ENCODE assay signal across 11 cellular contexts in the genomic region with DNA sequence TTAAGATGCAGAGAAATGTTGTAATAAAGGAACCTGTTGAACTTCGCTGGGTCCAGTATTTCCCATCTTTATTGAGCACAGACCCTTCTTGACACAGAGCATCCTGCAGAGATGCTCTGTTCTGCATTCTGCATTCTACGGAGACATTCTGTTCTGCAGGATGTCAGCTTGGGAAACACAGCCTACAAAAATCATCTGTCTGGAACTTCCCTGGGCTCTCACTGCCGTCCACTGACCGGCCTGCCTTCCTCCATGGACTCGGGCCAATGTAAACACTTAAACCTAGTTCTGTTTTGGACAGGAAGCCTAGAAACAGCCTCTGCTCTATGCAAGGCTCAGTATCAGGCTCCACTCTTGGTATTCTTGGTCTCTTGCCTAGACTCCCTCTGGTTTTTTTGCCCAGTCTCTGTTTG.
DNase-seq lines count a peak whose midpoint lies in the region; ATAC-seq and TF ChIP-seq lines count a peak whose summit lies in the region.
"Had no signal": no experiment of that assay in that cellular context is flagged by ENCODE, and none has a peak within 500 bp of the region (broad histone marks: within the 10 kb centered on the region; RNA-seq: fewer than 3 reads in every experiment).

No MANE protein-coding gene starts in this region.

- H3K4me3 Mint-ChIP-seq in immature natural killer cell, result no peak overlapping the region

- DNase-seq in body of pancreas (peak; percentile 64 to 84 (median 78)), kidney epithelial cell (ENCODE audit: low read depth) (peak; percentile 81), HuH-7 (ENCODE audit: low spot score) (no peak), immature natural killer cell (no peak)
- DNase-seq in effector memory CD4-positive, alpha-beta T cell, result no peak
- no peak for DNase-seq in activated CD4-positive, CD25-positive, alpha-beta regulatory T cell treated with anti-CD3 and anti-CD28 coated beads, Interleukin-2, amount 50 U/mL, for 72 hours

- no peaks in the 10 kb centered on the region for H3K36me3 Mint-ChIP-seq in immature natural killer cell

- POLR2A ChIA-PET in HEK293 (lab: Yijun Ruan, JAX), result no interaction called here

- H3K4me1 Mint-ChIP-seq in immature natural killer cell, result peaks cover 0 to 6% of the 10 kb centered on the region in 2 donors

- H3K27ac ChIP-seq in HEK293 (ENCODE audit: extremely low read depth, low read depth, low read length), result no peak overlapping the region
- peak overlapping the region; percentile 50 to 70 (median 66) for H3K27ac ChIP-seq in body of pancreas
- peak overlapping the region; percentile 95 for H3K27ac ChIP-seq in stomach smooth muscle (ENCODE audit: low read length)
- no peak overlapping the region for H3K27ac ChIP-seq in effector memory CD4-positive, alpha-beta T cell (ENCODE audit: insufficient read depth, low read length, poor library complexity, severe bottlenecking)
- H3K27ac ChIP-seq: cardiac muscle cell, SK-N-MC had no signal

- peaks cover 0 to 2% (median 0%) of the 10 kb centered on the region in 6 donors for H3K9me3 Mint-ChIP-seq in immature natural killer cell

- TF ChIP-seq CTCF in HEK293 (tag by site-specific recombination; IDR thresholded peaks at IDR 0.05) (no peak), body of pancreas (IDR thresholded peaks at IDR 0.05) (no peak), kidney epithelial cell (IDR thresholded peaks at IDR 0.05; ENCODE audit: insufficient read depth, low read length, poor library complexity, severe bottlenecking) (no peak)

- H3K27me3 ChIP-seq in body of pancreas (no peaks in the 10 kb centered on the region), kidney epithelial cell (ENCODE audit: control insufficient read depth, insufficient read depth, low read length) (no peaks in the 10 kb centered on the region), stomach smooth muscle (ENCODE audit: control insufficient read depth in 1 of 2, insufficient read depth in 2 of 2, low read length in 2 of 2) (no peaks in the 10 kb centered on the region)
- no peaks in the 10 kb centered on the region for H3K27me3 ChIP-seq in effector memory CD4-positive, alpha-beta T cell (replicated peaks; ENCODE audit: control insufficient read depth, insufficient read depth, low read length, poor library complexity, severe bottlenecking)
- H3K27me3 ChIP-seq: cardiac muscle cell had no signal

- H3K27me3 Mint-ChIP-seq in immature natural killer cell (ENCODE audit: low read depth in 3 of 3), result peaks cover 2 to 6% (median 5%) of the 10 kb centered on the region in 3 donors

- CTCF ChIA-PET in HEK293 (lab: Yijun Ruan, JAX), result interaction anchor here (0.6 to 1.2 kb wide), 2 partner anchors 67 to 147 kb away, joined by 3 to 4 read pairs; no protein-coding TSS in a partner anchor

- H3K9ac ChIP-seq in stomach smooth muscle (ENCODE audit: low read length in 2 of 2), result no peak overlapping the region

- H3K4me1 ChIP-seq in HEK293 (ENCODE audit: control insufficient read depth, insufficient read depth, low read length) (0 out of 2 replicates have a peak, but pooled peaks cover 6% of the 10 kb centered on the region), body of pancreas (peaks cover 49% of the 10 kb centered on the region), stomach smooth muscle (ENCODE audit: control insufficient read depth, insufficient read depth, low read length) (peaks cover 55% of the 10 kb centered on the region)
- H3K4me1 ChIP-seq in effector memory CD4-positive, alpha-beta T cell (ENCODE audit: control insufficient read depth, insufficient read depth, low read length, poor library complexity, severe bottlenecking), result no peaks in the 10 kb centered on the region

- no peak overlapping the region for H3K27ac Mint-ChIP-seq in immature natural killer cell

- no peak for TF ChIP-seq POLR2A in body of pancreas (IDR thresholded peaks at IDR 0.05)

- H3K36me3 ChIP-seq in HEK293 (ENCODE audit: control insufficient read depth in 2 of 2, insufficient read depth in 1 of 2, low read length in 2 of 2) (no peaks in the 10 kb centered on the region), body of pancreas (replicated peaks in 1 of 2; ENCODE audit: insufficient read depth in 1 of 2, low read depth in 2 of 2) (no peaks in the 10 kb centered on the region), kidney epithelial cell (ENCODE audit: control insufficient read depth, insufficient read depth, low read length) (no peaks in the 10 kb centered on the region), stomach smooth muscle (ENCODE audit: control insufficient read depth in 2 of 2, insufficient read depth in 2 of 2, low read length in 2 of 2) (no peaks in the 10 kb centered on the region)
- no peaks in the 10 kb centered on the region for H3K36me3 ChIP-seq in effector memory CD4-positive, alpha-beta T cell (ENCODE audit: control insufficient read depth, insufficient read depth, low read length)
- H3K36me3 ChIP-seq: cardiac muscle cell had no signal

- H3K4me3 ChIP-seq in HEK293 (ENCODE audit: low read depth, low read length), result no peak overlapping the region
- H3K4me3 ChIP-seq in body of pancreas, result no peak overlapping the region
- no peak overlapping the region for H3K4me3 ChIP-seq in kidney epithelial cell (ENCODE audit: low read depth, low read length)
- no peak overlapping the region for H3K4me3 ChIP-seq in stomach smooth muscle (ENCODE audit: low read length in 2 of 2)
- H3K4me3 ChIP-seq in effector memory CD4-positive, alpha-beta T cell (ENCODE audit: insufficient read depth, low read depth, low read length, poor library complexity, severe bottlenecking), result no peak overlapping the region
- H3K4me3 ChIP-seq: cardiac muscle cell, GM12878, SK-N-MC had no signal

- intact Hi-C loops in body of pancreas (cut with DNase I), result no loop called here

- peak; percentile 78 for ATAC-seq in body of pancreas
- ATAC-seq: GM12878 had no signal

- H3K9me3 ChIP-seq in HEK293 (ENCODE audit: control insufficient read depth, insufficient read depth, low read depth, low read length) (no peaks in the 10 kb centered on the region), body of pancreas (no peaks in the 10 kb centered on the region), stomach smooth muscle (ENCODE audit: control insufficient read depth in 2 of 2, low read length in 2 of 2) (no peaks in the 10 kb centered on the region)
- no peaks in the 10 kb centered on the region for H3K9me3 ChIP-seq in effector memory CD4-positive, alpha-beta T cell (ENCODE audit: control insufficient read depth, low read length)

- WGBS in body of pancreas, 2 donors, result 15 to 26% methylated on average over 5 of the region's 5 CpGs

TF ChIP-seq in HEK293, 187 proteins besides CTCF, POLR2A, EP300 and RAD21 (continues in another document):
- TF ChIP-seq, protein P1, sequence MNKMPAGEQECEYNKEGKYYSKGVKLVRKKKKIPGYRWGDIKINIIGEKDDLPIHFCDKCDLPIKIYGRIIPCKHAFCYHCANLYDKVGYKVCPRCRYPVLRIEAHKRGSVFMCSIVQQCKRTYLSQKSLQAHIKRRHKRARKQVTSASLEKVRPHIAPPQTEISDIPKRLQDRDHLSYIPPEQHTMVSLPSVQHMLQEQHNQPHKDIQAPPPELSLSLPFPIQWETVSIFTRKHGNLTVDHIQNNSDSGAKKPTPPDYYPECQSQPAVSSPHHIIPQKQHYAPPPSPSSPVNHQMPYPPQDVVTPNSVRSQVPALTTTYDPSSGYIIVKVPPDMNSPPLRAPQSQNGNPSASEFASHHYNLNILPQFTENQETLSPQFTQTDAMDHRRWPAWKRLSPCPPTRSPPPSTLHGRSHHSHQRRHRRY (tag by site-specific recombination; IDR thresholded peaks at IDR 0.05), result no peak
- TF ChIP-seq, protein P2, sequence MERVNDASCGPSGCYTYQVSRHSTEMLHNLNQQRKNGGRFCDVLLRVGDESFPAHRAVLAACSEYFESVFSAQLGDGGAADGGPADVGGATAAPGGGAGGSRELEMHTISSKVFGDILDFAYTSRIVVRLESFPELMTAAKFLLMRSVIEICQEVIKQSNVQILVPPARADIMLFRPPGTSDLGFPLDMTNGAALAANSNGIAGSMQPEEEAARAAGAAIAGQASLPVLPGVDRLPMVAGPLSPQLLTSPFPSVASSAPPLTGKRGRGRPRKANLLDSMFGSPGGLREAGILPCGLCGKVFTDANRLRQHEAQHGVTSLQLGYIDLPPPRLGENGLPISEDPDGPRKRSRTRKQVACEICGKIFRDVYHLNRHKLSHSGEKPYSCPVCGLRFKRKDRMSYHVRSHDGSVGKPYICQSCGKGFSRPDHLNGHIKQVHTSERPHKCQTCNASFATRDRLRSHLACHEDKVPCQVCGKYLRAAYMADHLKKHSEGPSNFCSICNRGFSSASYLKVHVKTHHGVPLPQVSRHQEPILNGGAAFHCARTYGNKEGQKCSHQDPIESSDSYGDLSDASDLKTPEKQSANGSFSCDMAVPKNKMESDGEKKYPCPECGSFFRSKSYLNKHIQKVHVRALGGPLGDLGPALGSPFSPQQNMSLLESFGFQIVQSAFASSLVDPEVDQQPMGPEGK (tag by site-specific recombination; IDR thresholded peaks at IDR 0.05), result no peak
- no peak for TF ChIP-seq ZFP3 (tag by site-specific recombination; IDR thresholded peaks at IDR 0.05; ENCODE audit: low read depth)
- TF ChIP-seq, protein P3, sequence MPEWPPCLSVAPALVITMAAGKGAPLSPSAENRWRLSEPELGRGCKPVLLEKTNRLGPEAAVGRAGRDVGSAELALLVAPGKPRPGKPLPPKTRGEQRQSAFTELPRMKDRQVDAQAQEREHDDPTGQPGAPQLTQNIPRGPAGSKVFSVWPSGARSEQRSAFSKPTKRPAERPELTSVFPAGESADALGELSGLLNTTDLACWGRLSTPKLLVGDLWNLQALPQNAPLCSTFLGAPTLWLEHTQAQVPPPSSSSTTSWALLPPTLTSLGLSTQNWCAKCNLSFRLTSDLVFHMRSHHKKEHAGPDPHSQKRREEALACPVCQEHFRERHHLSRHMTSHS (tag by site-specific recombination; IDR thresholded peaks at IDR 0.05), result no peak
- TF ChIP-seq ZBTB17 (tag by site-specific recombination; IDR thresholded peaks at IDR 0.05), result peak; percentile 25; the same call in 1 of the 2 replicates
- TF ChIP-seq, protein P4, sequence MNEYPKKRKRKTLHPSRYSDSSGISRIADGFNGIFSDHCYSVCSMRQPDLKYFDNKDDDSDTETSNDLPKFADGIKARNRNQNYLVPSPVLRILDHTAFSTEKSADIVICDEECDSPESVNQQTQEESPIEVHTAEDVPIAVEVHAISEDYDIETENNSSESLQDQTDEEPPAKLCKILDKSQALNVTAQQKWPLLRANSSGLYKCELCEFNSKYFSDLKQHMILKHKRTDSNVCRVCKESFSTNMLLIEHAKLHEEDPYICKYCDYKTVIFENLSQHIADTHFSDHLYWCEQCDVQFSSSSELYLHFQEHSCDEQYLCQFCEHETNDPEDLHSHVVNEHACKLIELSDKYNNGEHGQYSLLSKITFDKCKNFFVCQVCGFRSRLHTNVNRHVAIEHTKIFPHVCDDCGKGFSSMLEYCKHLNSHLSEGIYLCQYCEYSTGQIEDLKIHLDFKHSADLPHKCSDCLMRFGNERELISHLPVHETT (tag by site-specific recombination; IDR thresholded peaks at IDR 0.05), result no peak
- TF ChIP-seq ZNF416 (tag by site-specific recombination; IDR thresholded peaks at IDR 0.05), result no peak
- TF ChIP-seq ZNF169 (tag by site-specific recombination; IDR thresholded peaks at IDR 0.05), result no peak
- TF ChIP-seq ZNF660 (tag by site-specific recombination; IDR thresholded peaks at IDR 0.05), result no peak
- no peak for TF ChIP-seq ZNF211 (tag by site-specific recombination; IDR thresholded peaks at IDR 0.05; ENCODE audit: low read depth)

Comparison
In these comparisons a context has a peak if more than half of its experiments do, and no peak if none do; other contexts are left out.
1. H3K27ac ChIP-seq: peak in body of pancreas (4 of 4) and stomach smooth muscle (single experiment); none in HEK293 (single experiment) and effector memory CD4-positive, alpha-beta T cell (single experiment).
2. DNase-seq: peak in body of pancreas (4 of 4) and kidney epithelial cell (single experiment); none in HuH-7 (single experiment), effector memory CD4-positive, alpha-beta T cell (0 of 3), activated CD4-positive, CD25-positive, alpha-beta regulatory T cell treated with anti-CD3 and anti-CD28 coated beads, Interleukin-2, amount 50 U/mL, for 72 hours (single experiment) and immature natural killer cell (0 of 3).